In genomic region chr12:1595026-1595561, GRCh38 we compare ENCODE assay signal across 8 cellular contexts. TPM values are rescaled to one million over a fixed set of nuclear protein-coding genes. Genes with fewer than 3 reads are reported as not detected.
DNase-seq lines count a peak whose midpoint lies in the region; ATAC-seq and TF ChIP-seq lines count a peak whose summit lies in the region.

No MANE protein-coding gene starts in this region.

- H3K4me3 Mint-ChIP-seq in neural crest cell, result peak overlapping the region; percentile 87

- peak overlapping the region; percentile 54 for H3K4me3 ChIP-seq in epithelial cell of proximal tubule (ENCODE audit: low read depth, low read length)

- peaks cover 6% of the 10 kb centered on the region for H3K27me3 Mint-ChIP-seq in neural crest cell (ENCODE audit: low read depth)

- CTCF ChIA-PET in RWPE1 (lab: Yijun Ruan, JAX), result no interaction called here

- in situ Hi-C loops in ACHN (cut with HindIII; ENCODE audit: low pct_ligation_motif_present, low pct_unique_long_range_greater_than_20kb, low sequenced_read_pairs), result no loop called here

- H3K4me1 Mint-ChIP-seq in neural crest cell, result peaks cover 53% of the 10 kb centered on the region

- peaks cover 6% of the 10 kb centered on the region for H3K36me3 Mint-ChIP-seq in neural crest cell (ENCODE audit: low read depth)

- H3K9me3 Mint-ChIP-seq in neural crest cell, result no peaks in the 10 kb centered on the region

- H3K27ac ChIP-seq in RWPE1, result peak overlapping the region; percentile 92

- TF ChIP-seq CTCF in RWPE1 (conservative IDR thresholded peaks at IDR 0.05; ENCODE audit: low read depth) (no peak), epithelial cell of proximal tubule (conservative IDR thresholded peaks at IDR 0.05; ENCODE audit: low read depth, low read length) (no peak), neural crest cell (conservative IDR thresholded peaks at IDR 0.05) (no peak)

- POLR2A ChIA-PET in RWPE1 (lab: Yijun Ruan, JAX; ENCODE audit: low non-redundant PET), result interaction anchor here (0.8 kb wide), 1 partner anchor 8 kb away, joined by 4 read pairs; no protein-coding TSS in a partner anchor

- ATAC-seq in GM18907 (IDR thresholded peaks at IDR 0.05; ENCODE audit: unreplicated experiment) (peak; percentile 4), HG03571 (IDR thresholded peaks at IDR 0.05; ENCODE audit: unreplicated experiment) (no peak), HG03196 (IDR thresholded peaks at IDR 0.05; ENCODE audit: unreplicated experiment) (no peak)

- peak overlapping the region; percentile 64 for H3K27ac Mint-ChIP-seq in neural crest cell (ENCODE audit: unreplicated experiment)

- no peak for DNase-seq in RWPE1 (ENCODE audit: low spot score)
- DNase-seq in epithelial cell of proximal tubule (ENCODE audit: low read depth), result no peak
- no peak for DNase-seq in neural crest cell (ENCODE audit: low read depth, low spot score)
- DNase-seq in activated CD4-positive, CD25-positive, alpha-beta regulatory T cell treated with anti-CD3 and anti-CD28 coated beads, Interleukin-2, amount 50 U/mL, for 72 hours, result no peak
- DNase-seq in ACHN, result no peak

RNA-seq across cellular contexts. Expression of gene FBXL14, which starts 0.7 kb away (rescaled TPM):
- total RNA-seq in epithelial cell of proximal tubule (5.5 and 10.6 TPM in 2 replicates), neural crest cell (28.0 and 33.7 TPM in 2 replicates)

RNA-seq across cellular contexts. Expression of gene WNT5B, which starts 33.9 kb away (rescaled TPM):
- total RNA-seq in epithelial cell of proximal tubule, result 6.6 and 51.0 TPM in 2 replicates
- total RNA-seq in neural crest cell, result 14.0 and 14.2 TPM in 2 replicates
